Comparison of ENCODE assay signal across 15 cellular contexts in genomic region chrX:95071621-95072020, GRCh38.
"Had no signal": no experiment of that assay in that cellular context is flagged by ENCODE, and none has a peak within 500 bp of the region (broad histone marks: within the 10 kb centered on the region; RNA-seq: fewer than 3 reads in every experiment).

No MANE protein-coding gene starts in this region.

- H3K27ac Mint-ChIP-seq: activated naive CD8-positive, alpha-beta T cell treated with anti-CD3 and anti-CD28 coated beads for 36 hours; immature natural killer cell; naive thymus-derived CD4-positive, alpha-beta T cell; stimulated activated memory B cell treated with anti-CD40 and anti-IgM and Interleukin-4, amounts not matched to agents 10 μg/mL and 1 μg/mL and 100 μg/mL, for 72 hours; T-helper 2 cell treated with Interferon-gamma antibody and Interleukin-4, amounts not matched to agents 5 μg/mL and 100 μg/mL, for 36 hours had no signal

- H3K36me3 Mint-ChIP-seq: activated naive CD8-positive, alpha-beta T cell treated with anti-CD3 and anti-CD28 coated beads for 36 hours; immature natural killer cell; naive thymus-derived CD4-positive, alpha-beta T cell; stimulated activated memory B cell treated with anti-CD40 and anti-IgM and Interleukin-4, amounts not matched to agents 10 μg/mL and 1 μg/mL and 100 μg/mL, for 72 hours had no signal

- DNase-seq: activated CD4-positive, alpha-beta T cell treated with anti-CD3 and anti-CD28 coated beads, Interleukin-2, amount 50 U/mL, for 1 hour; activated CD8-positive, alpha-beta memory T cell treated with anti-CD3 and anti-CD28 coated beads for 24 hours; activated naive CD8-positive, alpha-beta T cell treated with anti-CD3 and anti-CD28 coated beads for 36 hours; brain microvascular endothelial cell; effector CD8-positive, alpha-beta T cell; heart left ventricle; immature natural killer cell; left colon; mucosa of descending colon; naive thymus-derived CD4-positive, alpha-beta T cell; sigmoid colon; spleen; tibial artery had no signal

- H3K4me3 Mint-ChIP-seq: activated naive CD8-positive, alpha-beta T cell treated with anti-CD3 and anti-CD28 coated beads for 36 hours; immature natural killer cell; naive thymus-derived CD4-positive, alpha-beta T cell; stimulated activated memory B cell treated with anti-CD40 and anti-IgM and Interleukin-4, amounts not matched to agents 10 μg/mL and 1 μg/mL and 100 μg/mL, for 72 hours; T-helper 2 cell treated with Interferon-gamma antibody and Interleukin-4, amounts not matched to agents 5 μg/mL and 100 μg/mL, for 36 hours had no signal

- H3K27me3 Mint-ChIP-seq: activated naive CD8-positive, alpha-beta T cell treated with anti-CD3 and anti-CD28 coated beads for 36 hours; naive thymus-derived CD4-positive, alpha-beta T cell; stimulated activated memory B cell treated with anti-CD40 and anti-IgM and Interleukin-4, amounts not matched to agents 10 μg/mL and 1 μg/mL and 100 μg/mL, for 72 hours had no signal

- H3K4me3 ChIP-seq: heart left ventricle, mucosa of descending colon, sigmoid colon, spleen, tibial artery had no signal

- ATAC-seq: heart left ventricle; left colon; mucosa of descending colon; naive thymus-derived CD4-positive, alpha-beta T cell; stimulated activated memory B cell treated with anti-CD40 and anti-IgM and Interleukin-4, amounts not matched to agents 10 μg/mL and 1 μg/mL and 100 μg/mL, for 72 hours had no signal

- H3K9me3 Mint-ChIP-seq: T-helper 2 cell treated with Interferon-gamma antibody and Interleukin-4, amounts not matched to agents 5 μg/mL and 100 μg/mL, for 36 hours had no signal

- H3K4me1 Mint-ChIP-seq: activated naive CD8-positive, alpha-beta T cell treated with anti-CD3 and anti-CD28 coated beads for 36 hours; immature natural killer cell; naive thymus-derived CD4-positive, alpha-beta T cell; stimulated activated memory B cell treated with anti-CD40 and anti-IgM and Interleukin-4, amounts not matched to agents 10 μg/mL and 1 μg/mL and 100 μg/mL, for 72 hours had no signal
